8 cellular contexts compared by ENCODE assay signal in the genomic region with DNA sequence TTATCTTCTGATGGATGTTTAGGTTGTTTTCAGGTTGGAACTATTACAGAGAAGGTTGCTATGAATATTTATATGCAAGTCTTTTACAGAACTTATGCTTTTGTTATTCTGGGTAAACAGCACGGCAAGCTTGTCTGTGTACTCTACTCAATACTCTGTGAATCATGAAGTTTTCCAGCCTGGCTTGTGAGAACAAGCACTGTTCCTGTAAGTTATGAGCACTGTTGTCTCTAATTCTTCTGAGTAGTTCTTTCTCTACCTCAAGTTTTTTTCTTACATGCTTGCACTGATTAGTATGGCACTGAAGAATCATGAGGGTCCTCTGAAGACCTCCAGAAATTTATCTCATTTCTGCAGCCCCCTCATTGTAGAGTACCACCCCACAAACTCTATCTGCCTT.
"Had no signal": no experiment of that assay in that cellular context is flagged by ENCODE, and none has a peak within 500 bp of the region (broad histone marks: within the 10 kb centered on the region; RNA-seq: fewer than 3 reads in every experiment).

No MANE protein-coding gene starts in this region.

- H3K36me3 Mint-ChIP-seq: IgD-negative memory B cell had no signal

- FAIRE-seq: H1, H54, HepG2 had no signal

- H3K9me3 Mint-ChIP-seq: H9, IgD-negative memory B cell had no signal

- H3K27ac ChIP-seq: GM23248 had no signal

- ATAC-seq: HepG2 had no signal

- H3K9ac ChIP-seq: GM23248 had no signal

- H3K27ac Mint-ChIP-seq: IgD-negative memory B cell had no signal

- DNase-seq: GM23248, H9, HCEC 1CT, KBM-7 had no signal

- H3K4me3 ChIP-seq: GM23248 had no signal

- H2AFZ ChIP-seq: GM23248 had no signal
